In genomic region chr5:108728566-108729305, GRCh38 we compare ENCODE assay signal across 8 cellular contexts. TPM values are rescaled to one million over a fixed set of nuclear protein-coding genes. Genes with fewer than 3 reads are reported as not detected.
DNase-seq lines count a peak whose midpoint lies in the region; ATAC-seq and TF ChIP-seq lines count a peak whose summit lies in the region.

No MANE protein-coding gene starts in this region.

- no peaks in the 10 kb centered on the region for H3K9me3 ChIP-seq in Peyer's patch
- no peaks in the 10 kb centered on the region for H3K9me3 ChIP-seq in left lung

- H3K36me3 ChIP-seq in Peyer's patch (no peaks in the 10 kb centered on the region), left lung (no peaks in the 10 kb centered on the region)

- H3K4me1 ChIP-seq in Peyer's patch (peaks cover 0 to 6% (median 0%) of the 10 kb centered on the region in 4 donors), left lung (peaks cover 0 to 22% of the 10 kb centered on the region in 2 donors)

- peak overlapping the region; percentile 68 to 93 (median 72) for H3K4me3 ChIP-seq in Peyer's patch
- H3K4me3 ChIP-seq in left lung = peak overlapping the region; percentile 58 to 80

- H3K27me3 ChIP-seq in Peyer's patch (no peaks in the 10 kb centered on the region), left lung (no peaks in the 10 kb centered on the region)

- TF ChIP-seq POLR2A in GM18505 (IDR thresholded peaks at IDR 0.05; ENCODE audit: borderline replicate concordance, extremely low read depth, insufficient read depth, insufficient read length) (no peak), Peyer's patch (IDR thresholded peaks at IDR 0.05) (no peak)

- ATAC-seq in GM18505 (IDR thresholded peaks at IDR 0.05; ENCODE audit: unreplicated experiment) = peak; percentile 44
- peak; percentile 35 for ATAC-seq in HG02678 (IDR thresholded peaks at IDR 0.05; ENCODE audit: unreplicated experiment)
- ATAC-seq in left lung = peak; percentile 46
- ATAC-seq in GM18519 (IDR thresholded peaks at IDR 0.05; ENCODE audit: low FRiP score, unreplicated experiment) = no peak

- intact Hi-C loops in left lung (cut with DNase I) = no loop called here

- DNase-seq in Peyer's patch (peak in 1 of 3 donors; percentile 53), left lung (peak in 1 of 2 donors; percentile 45), NCI-H446 treated with DMSO at 0.1 percent for 48 hours (lab: John Stamatoyannopoulos, UW) (no peak)
- peak; percentile 20 to 35 for DNase-seq in stimulated activated CD8-positive, alpha-beta memory T cell treated with anti-CD3 and anti-CD28 coated beads, Interleukin-2, amount 100 ng/mL, for 48 hours (ENCODE audit: low read depth in 2 of 2)

- peak overlapping the region; percentile 86 to 93 (median 87) for H3K27ac ChIP-seq in Peyer's patch
- peak overlapping the region; percentile 72 for H3K27ac ChIP-seq in angular gyrus (ENCODE audit: low read depth, low read length)
- peak overlapping the region; percentile 94 to 96 for H3K27ac ChIP-seq in left lung

- TF ChIP-seq CTCF in Peyer's patch (IDR thresholded peaks at IDR 0.05) = no peak
- no peak for TF ChIP-seq CTCF in left lung (IDR thresholded peaks at IDR 0.05)

RNA-seq across cellular contexts. Expression of gene FER, which starts 19.0 kb away (rescaled TPM):
- total RNA-seq in Peyer's patch (100 to 1,000 TPM in 1 of 4 donors, 10 to 100 TPM in 2, 1 to 10 TPM in 1; 8.4 to 104 (median 12.5) TPM), left lung (10 to 100 TPM; 26.0 to 27.0 TPM)
